In the genomic region with DNA sequence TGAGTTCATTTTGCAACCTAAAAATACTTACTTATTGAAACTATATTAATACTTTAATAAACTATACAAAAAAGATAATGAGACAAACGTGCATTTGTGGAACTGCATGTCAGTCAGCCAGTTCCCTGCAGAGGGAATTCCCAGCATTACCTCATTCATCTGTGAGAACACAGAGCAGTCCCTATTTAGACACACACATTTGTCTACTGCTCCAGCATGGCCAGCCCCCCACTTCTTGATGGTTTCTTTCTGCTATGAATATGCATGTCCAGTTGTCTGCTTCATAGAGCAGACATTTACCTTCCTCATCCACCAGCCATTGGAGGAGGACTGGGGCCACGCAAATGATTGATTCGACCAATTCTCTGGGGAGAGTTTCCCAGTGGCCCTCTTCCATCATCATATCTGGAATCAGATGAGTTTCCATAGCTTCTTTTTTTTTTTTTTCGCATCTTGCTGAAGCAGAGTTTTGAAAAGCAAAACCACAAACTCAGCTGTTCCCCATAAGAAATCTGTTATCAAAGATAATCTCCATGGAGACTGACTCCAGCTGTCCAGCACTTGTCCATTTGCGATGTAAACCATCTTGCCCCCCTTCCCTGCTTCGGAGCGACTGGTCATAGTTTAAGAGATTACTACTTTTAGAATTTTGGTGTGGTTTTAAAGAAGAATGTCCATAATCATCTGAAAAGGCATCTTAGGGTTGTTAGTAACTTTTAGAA, we compare ENCODE assay signal across 12 cellular contexts. TPM values are rescaled to one million over a fixed set of nuclear protein-coding genes. Genes with fewer than 3 reads are reported as not detected.
DNase-seq lines count a peak whose midpoint lies in the region; ATAC-seq and TF ChIP-seq lines count a peak whose summit lies in the region.
"Had no signal": no experiment of that assay in that cellular context is flagged by ENCODE, and none has a peak within 500 bp of the region (broad histone marks: within the 10 kb centered on the region; RNA-seq: fewer than 3 reads in every experiment).

No MANE protein-coding gene starts in this region.

- H4K20me1 ChIP-seq in H9 (ENCODE audit: control insufficient read depth, insufficient read depth, insufficient read length): no peaks in the 10 kb centered on the region

- H3K36me3 ChIP-seq in body of pancreas (replicated peaks in 1 of 2; ENCODE audit: insufficient read depth in 1 of 2, low read depth in 2 of 2) (no peaks in the 10 kb centered on the region), right lobe of liver (no peaks in the 10 kb centered on the region)

- H3K4me3 ChIP-seq in body of pancreas: no peak overlapping the region
- H3K4me3 ChIP-seq in right lobe of liver: no peak overlapping the region

- DNase-seq in Daoy (ENCODE audit: low read depth): peak; percentile 59
- peak in 2 of 4 donors; percentile 39 to 51 for DNase-seq in body of pancreas
- DNase-seq in right lobe of liver: no peak
- no peak for DNase-seq in NCI-H1694 treated with DMSO at 0.1 percent for 48 hours (lab: John Stamatoyannopoulos, UW)
- DNase-seq in NK-92 treated with Interleukin-12 subunit alpha and Interleukin-12 subunit beta, amount 100 ng/mL, for 24 hours (lab: John Stamatoyannopoulos, UW): no peak
- DNase-seq in H9: no peak
- no peak for DNase-seq in SIG-M5 (lab: John Stamatoyannopoulos, UW)
- DNase-seq: activated CD4-positive, CD25-positive, alpha-beta regulatory T cell treated with anti-CD3 and anti-CD28 coated beads, Interleukin-2, amount 50 U/mL, for 72 hours; Caco-2; naive thymus-derived CD8-positive, alpha-beta T cell; SHP77 treated with DMSO at 0.1 percent for 48 hours had no signal

- no peak for TF ChIP-seq CTCF in body of pancreas (IDR thresholded peaks at IDR 0.05)
- no peak for TF ChIP-seq CTCF in right lobe of liver (IDR thresholded peaks at IDR 0.05)
- TF ChIP-seq CTCF in H9 (conservative IDR thresholded peaks at IDR 0.05): no peak

- intact Hi-C loops in body of pancreas (cut with DNase I) (no loop called here), right lobe of liver (cut with DNase I) (no loop called here)

- no peak overlapping the region for H3K18ac ChIP-seq in H9 (ENCODE audit: insufficient read length, low read depth, low read length)

- peak; percentile 67 for ATAC-seq in HG02759 (IDR thresholded peaks at IDR 0.05; ENCODE audit: unreplicated experiment)
- peak; percentile 75 for ATAC-seq in body of pancreas
- peak; percentile 57 to 85 (median 66) for ATAC-seq in right lobe of liver
- ATAC-seq: naive thymus-derived CD8-positive, alpha-beta T cell had no signal

- H2BK12ac ChIP-seq in H9 (ENCODE audit: insufficient read length, low read depth, low read length): no peak overlapping the region

- H3K79me1 ChIP-seq in H9 (ENCODE audit: insufficient read depth, low read depth, low read length, poor library complexity, severe bottlenecking): no peaks in the 10 kb centered on the region

- no peak overlapping the region for H2BK120ac ChIP-seq in H9 (ENCODE audit: low read depth, low read length, poor library complexity, severe bottlenecking)

- H3T11ph ChIP-seq in H9 (ENCODE audit: low read length): no peak overlapping the region

- H3K79me2 ChIP-seq in H9 (ENCODE audit: insufficient read depth, low read length): peaks cover 2% of the 10 kb centered on the region; the same call in 1 of the 2 replicates

- H3K4me1 ChIP-seq in body of pancreas (peaks cover 30% of the 10 kb centered on the region), right lobe of liver (peaks cover 0 to 11% (median 3%) of the 10 kb centered on the region in 4 donors), H9 (ENCODE audit: insufficient read depth, low read length) (peaks cover 4% of the 10 kb centered on the region; the same call in 1 of the 2 replicates)

- no peaks in the 10 kb centered on the region for H3K9me3 ChIP-seq in body of pancreas
- H3K9me3 ChIP-seq in right lobe of liver: no peaks in the 10 kb centered on the region
- H3K9me3 ChIP-seq in H9 (ENCODE audit: control insufficient read depth, low read depth, low read length): no peaks in the 10 kb centered on the region
- H3K9me3 ChIP-seq: Caco-2 had no signal

- H3K4me1 Mint-ChIP-seq in H9: peaks cover 3 to 11% of the 10 kb centered on the region in 2 experiments; a peak in 3 of 4 replicates
- H3K4me1 Mint-ChIP-seq: naive thymus-derived CD8-positive, alpha-beta T cell had no signal

- H3K36me3 Mint-ChIP-seq in H9 (ENCODE audit: insufficient read depth in 1 of 3, low read depth in 3 of 3): no peaks in the 10 kb centered on the region
- H3K36me3 Mint-ChIP-seq: naive thymus-derived CD8-positive, alpha-beta T cell had no signal

- H3K27me3 ChIP-seq in body of pancreas (no peaks in the 10 kb centered on the region), right lobe of liver (no peaks in the 10 kb centered on the region), H9 (ENCODE audit: insufficient read depth, low read length) (no peaks in the 10 kb centered on the region)

- no peak overlapping the region for H3K14ac ChIP-seq in H9 (ENCODE audit: insufficient read depth, low read length)

- H3K23me2 ChIP-seq in H9 (ENCODE audit: insufficient read length, low read depth, low read length, poor library complexity, severe bottlenecking): no peaks in the 10 kb centered on the region

- no peak overlapping the region for H3K27ac Mint-ChIP-seq in H9
- H3K27ac Mint-ChIP-seq: naive thymus-derived CD8-positive, alpha-beta T cell had no signal

- no peaks in the 10 kb centered on the region for H3K27me3 Mint-ChIP-seq in H9 (ENCODE audit: low read depth)

- H2AK5ac ChIP-seq in H9 (ENCODE audit: insufficient read length, low read length): no peak overlapping the region

- H4K8ac ChIP-seq in H9 (replicated peaks; ENCODE audit: insufficient read length, low read depth, low read length): no peak overlapping the region

- no peak overlapping the region for H4K91ac ChIP-seq in H9 (ENCODE audit: insufficient read length, low read depth, low read length)

- no peak overlapping the region for H2AFZ ChIP-seq in H9 (ENCODE audit: low read length)

- H3K4me3 Mint-ChIP-seq in H9: no peak overlapping the region
- H3K4me3 Mint-ChIP-seq: naive thymus-derived CD8-positive, alpha-beta T cell had no signal

- no peak overlapping the region for H3K4ac ChIP-seq in H9 (ENCODE audit: low read depth, low read length)

- no peak overlapping the region for H2BK5ac ChIP-seq in H9 (ENCODE audit: insufficient read length, low read length)

- H3K56ac ChIP-seq in H9 (ENCODE audit: insufficient read length, low read depth, low read length): no peak overlapping the region

- H3K27ac ChIP-seq in body of pancreas: peak overlapping the region in 1 of 4 donors; percentile 50
- no peak overlapping the region for H3K27ac ChIP-seq in right lobe of liver
- H3K27ac ChIP-seq in H9 (ENCODE audit: insufficient read length, low read depth, low read length): no peak overlapping the region

- TF ChIP-seq POLR2A in body of pancreas (IDR thresholded peaks at IDR 0.05) (no peak), right lobe of liver (IDR thresholded peaks at IDR 0.05) (no peak)

- H3K9ac ChIP-seq in H9 (ENCODE audit: extremely low read depth, insufficient read length, low read length): no peak overlapping the region

- 27 to 51% methylated on average over 7 of the region's 7 CpGs for WGBS in body of pancreas, 2 donors
- 53% methylated on average over 7 of the region's 7 CpGs for WGBS in right lobe of liver (ENCODE audit: insufficient coverage, low coverage, low lambda C conversion rate, missing lambda C conversion rate)
- WGBS in H9 (ENCODE audit: extremely low coverage, insufficient read length, low lambda C conversion rate): no CpG with 5 or more reads among the region's 7 CpGs

- no peak overlapping the region for H3K23ac ChIP-seq in H9 (ENCODE audit: insufficient read length, low read depth, low read length)

- H3K4me2 ChIP-seq in H9 (ENCODE audit: insufficient read depth, insufficient read length, low read length): no peak overlapping the region

- H4K5ac ChIP-seq in H9 (ENCODE audit: insufficient read length, low read depth, low read length): no peak overlapping the region

- no peak overlapping the region for H2BK20ac ChIP-seq in H9 (ENCODE audit: low read depth, low read length, poor library complexity, severe bottlenecking)

- no peak overlapping the region for H2BK15ac ChIP-seq in H9 (ENCODE audit: low read depth, low read length)

- H3K9me3 Mint-ChIP-seq in H9: no peaks in the 10 kb centered on the region
- H3K9me3 Mint-ChIP-seq: naive thymus-derived CD8-positive, alpha-beta T cell had no signal

RNA-seq across cellular contexts. Expression of a gene that starts 11.8 kb away (rescaled TPM):
- 5.3 and 5.4 TPM in 2 replicates for total RNA-seq in Daoy (2014; rRNA removed; shearing (Covaris generic))
- 10 to 100 TPM; 16.2 to 19.2 TPM for total RNA-seq in body of pancreas
- total RNA-seq in right lobe of liver: 10 to 100 TPM; 27.5 to 61.6 (median 45.6) TPM
- 21.1 and 22.5 TPM in 2 replicates for total RNA-seq in H9 (2021)
